In genomic region chr11:328516-329100, GRCh38 we compare ENCODE assay signal across 13 cellular contexts. TPM values are rescaled to one million over a fixed set of nuclear protein-coding genes. Genes with fewer than 3 reads are reported as not detected.
DNase-seq lines count a peak whose midpoint lies in the region; ATAC-seq, FAIRE-seq and TF ChIP-seq lines count a peak whose summit lies in the region.
"Not testable (repeated sequence)": the region's sequence is repeated elsewhere in the genome, so short reads cannot be mapped to it uniquely, and the experiment has no call there.
"Had no signal": no experiment of that assay in that cellular context is flagged by ENCODE, and none has a peak within 500 bp of the region (broad histone marks: within the 10 kb centered on the region; RNA-seq: fewer than 3 reads in every experiment).

No MANE protein-coding gene starts in this region.

- not testable (repeated sequence) for FAIRE-seq in kidney (lab: Jason Lieb, UNC)

- H3K27me3 Mint-ChIP-seq in CD8-positive, alpha-beta memory T cell; activated CD4-positive, alpha-beta memory T cell treated with anti-CD3 and anti-CD28 coated beads for 36 hours; central memory CD8-positive, alpha-beta T cell: not testable (repeated sequence)

- CTCF ChIA-PET in CD8-positive, alpha-beta memory T cell (lab: Charles Lee): interaction anchor here (0.9 to 2.2 kb wide), 5 partner anchors 12 to 78 kb away, joined by 4 to 12 read pairs (median 6); no protein-coding TSS in a partner anchor
- CTCF ChIA-PET in activated CD4-positive, alpha-beta memory T cell treated with anti-CD3 and anti-CD28 coated beads for 36 hours (lab: Charles Lee): interaction anchor here (1.0 to 1.8 kb wide), 2 partner anchors 11 to 91 kb away, joined by 3 to 6 read pairs; no protein-coding TSS in a partner anchor

- 86 to 93% (median 92%) methylated on average over 15 of the region's 15 CpGs for WGBS in ovary, 3 donors

- not testable (repeated sequence) for TF ChIP-seq POLR2A in ovary (IDR thresholded peaks at IDR 0.05); uterus (IDR thresholded peaks at IDR 0.05)

- not testable (repeated sequence) for ATAC-seq in central memory CD8-positive, alpha-beta T cell (replicated peaks; ENCODE audit: extremely low read depth, poor library complexity, severe bottlenecking)

- not testable (repeated sequence) for DNase-seq in CD8-positive, alpha-beta memory T cell; SJCRH30; activated CD4-positive, alpha-beta memory T cell treated with anti-CD3 and anti-CD28 coated beads for 36 hours; central memory CD8-positive, alpha-beta T cell (ENCODE audit: low spot score in 2 of 2); uterus
- peak; percentile 49 for DNase-seq in activated effector memory CD4-positive, alpha-beta T cell treated with anti-CD3 and anti-CD28 coated beads, Interleukin-2, amount 50 U/mL, for 16 hours
- DNase-seq in kidney (peak; percentile 12), ovary (peak in 3 of 5 donors; percentile 20 to 32 (median 26))

- peaks cover 64 to 78% (median 72%) of the 10 kb centered on the region in 3 donors for H3K4me1 Mint-ChIP-seq in CD8-positive, alpha-beta memory T cell
- peaks cover 67% of the 10 kb centered on the region for H3K4me1 Mint-ChIP-seq in activated CD4-positive, alpha-beta memory T cell treated with anti-CD3 and anti-CD28 coated beads for 36 hours (ENCODE audit: low read depth)
- peaks cover 59% of the 10 kb centered on the region for H3K4me1 Mint-ChIP-seq in central memory CD8-positive, alpha-beta T cell

- peaks cover 61% of the 10 kb centered on the region for H3K4me1 ChIP-seq in CD8-positive, alpha-beta memory T cell (ENCODE audit: insufficient read depth, low read length)
- peaks cover 11% of the 10 kb centered on the region for H3K4me1 ChIP-seq in SJCRH30
- H3K4me1 ChIP-seq in kidney (ENCODE audit: control insufficient read depth in 1 of 2, insufficient read depth in 1 of 2, low read depth in 1 of 2, low read length in 2 of 2): peaks cover 15 to 18% of the 10 kb centered on the region in 2 donors
- H3K4me1 ChIP-seq in ovary (ENCODE audit: insufficient read depth): peaks cover 26% of the 10 kb centered on the region
- peaks cover 5 to 25% of the 10 kb centered on the region in 2 donors for H3K4me1 ChIP-seq in uterus

- H3K27ac Mint-ChIP-seq in CD8-positive, alpha-beta memory T cell: peak overlapping the region in 5 of 8 donors; percentile 67 to 92 (median 90)
- peak overlapping the region; percentile 77 for H3K27ac Mint-ChIP-seq in activated CD4-positive, alpha-beta memory T cell treated with anti-CD3 and anti-CD28 coated beads for 36 hours
- H3K27ac Mint-ChIP-seq in central memory CD8-positive, alpha-beta T cell (ENCODE audit: low read depth): peak overlapping the region; percentile 72

- H3K27me3 ChIP-seq in CD8-positive, alpha-beta memory T cell (ENCODE audit: insufficient read depth, low read length, poor library complexity, severe bottlenecking); SJCRH30; ovary; uterus: not testable (repeated sequence)

- intact Hi-C loops in activated CD4-positive, alpha-beta memory T cell treated with anti-CD3 and anti-CD28 coated beads for 36 hours (cut with micrococcal nuclease); kidney (cut with DNase I); ovary (cut with DNase I); uterus (cut with DNase I; ENCODE audit: low total_unique reads): not testable (repeated sequence)

- H3K27ac ChIP-seq in CD8-positive, alpha-beta memory T cell (ENCODE audit: low read depth, low read length): peak overlapping the region; percentile 65
- H3K27ac ChIP-seq in SJCRH30: 0 out of 2 replicates have a peak overlapping the region, but pooled peaks have one; percentile 5
- not testable (repeated sequence) for H3K27ac ChIP-seq in kidney (ENCODE audit: low read depth in 2 of 2, low read length in 2 of 2)
- H3K27ac ChIP-seq in ovary: peak overlapping the region in 1 of 2 donors; percentile 12
- peak overlapping the region; percentile 29 to 91 for H3K27ac ChIP-seq in uterus

- not testable (repeated sequence) for H3K36me3 Mint-ChIP-seq in CD8-positive, alpha-beta memory T cell; activated CD4-positive, alpha-beta memory T cell treated with anti-CD3 and anti-CD28 coated beads for 36 hours; central memory CD8-positive, alpha-beta T cell (ENCODE audit: insufficient read depth)

- not testable (repeated sequence) for H3K9me3 Mint-ChIP-seq in CD8-positive, alpha-beta memory T cell; activated CD4-positive, alpha-beta memory T cell treated with anti-CD3 and anti-CD28 coated beads for 36 hours; central memory CD8-positive, alpha-beta T cell

- not testable (repeated sequence) for H3K9ac ChIP-seq in kidney (ENCODE audit: low read length in 2 of 2)

- H3K4me3 ChIP-seq in CD8-positive, alpha-beta memory T cell (ENCODE audit: low read length); SJCRH30; kidney (ENCODE audit: low read length in 2 of 2); ovary; uterus: not testable (repeated sequence)

- TF ChIP-seq CTCF in kidney (IDR thresholded peaks at IDR 0.05; ENCODE audit: borderline replicate concordance, extremely low read depth, insufficient read depth); ovary (IDR thresholded peaks at IDR 0.05); uterus (IDR thresholded peaks at IDR 0.05): not testable (repeated sequence)

- TF ChIP-seq EP300 in ovary (IDR thresholded peaks at IDR 0.05): not testable (repeated sequence)

- POLR2A ChIA-PET in CD8-positive, alpha-beta memory T cell (lab: Charles Lee): interaction anchor here (0.7 to 1.4 kb wide), 2 partner anchors 14 to 27 kb away, joined by 5 read pairs; no protein-coding TSS in a partner anchor
- POLR2A ChIA-PET in activated CD4-positive, alpha-beta memory T cell treated with anti-CD3 and anti-CD28 coated beads for 36 hours (lab: Charles Lee): interaction anchor here (0.9 to 2.5 kb wide), 2 partner anchors 12 to 27 kb away, joined by 3 to 12 read pairs; no protein-coding TSS in a partner anchor

- not testable (repeated sequence) for H3K9me3 ChIP-seq in CD8-positive, alpha-beta memory T cell (ENCODE audit: low read length); SJCRH30 (replicated peaks); kidney (ENCODE audit: control insufficient read depth in 1 of 2, low read length in 2 of 2); ovary; uterus

- H3K4me3 Mint-ChIP-seq in CD8-positive, alpha-beta memory T cell: peak overlapping the region in 2 of 7 donors; percentile 24 to 28
- not testable (repeated sequence) for H3K4me3 Mint-ChIP-seq in activated CD4-positive, alpha-beta memory T cell treated with anti-CD3 and anti-CD28 coated beads for 36 hours; central memory CD8-positive, alpha-beta T cell

- not testable (repeated sequence) for H3K36me3 ChIP-seq in CD8-positive, alpha-beta memory T cell (ENCODE audit: insufficient read depth, low read length); SJCRH30; kidney (ENCODE audit: control insufficient read depth in 1 of 2, insufficient read depth in 2 of 2, low read length in 2 of 2); ovary; uterus

RNA-seq across cellular contexts. Expression of gene IFITM3, which starts 7.9 kb away (rescaled TPM):
- 10 to 100 TPM; 20.6 to 21.0 TPM for total RNA-seq in CD8-positive, alpha-beta memory T cell
- 12.0 TPM for polyA plus RNA-seq in CD8-positive, alpha-beta memory T cell
- total RNA-seq in SJCRH30 (2014; rRNA removed; shearing (Covaris generic)): 100 and 101 TPM in 2 replicates
- 10 to 100 TPM; 25.6 TPM for total RNA-seq in activated CD4-positive, alpha-beta memory T cell treated with anti-CD3 and anti-CD28 coated beads for 36 hours
- total RNA-seq in kidney (1,286 TPM), ovary (1,000 to 10,000 TPM in 2 of 7 donors, 100 to 1,000 TPM in 5; 150 to 1,394 (median 665) TPM), uterus (1,000 to 10,000 TPM in 1 of 4 donors, 100 to 1,000 TPM in 2, 10 to 100 TPM in 1; 22.2 to 1,343 (median 242) TPM)
- polyA plus RNA-seq in kidney (ENCODE audit: insufficient read depth, low read depth, low replicate concordance) (1,281 TPM), ovary (1,000 to 10,000 TPM in 1 of 2 donors, 100 to 1,000 TPM in 1; 506 to 1,096 TPM)

RNA-seq across cellular contexts. Expression of gene IFITM1, which starts 14.8 kb away (rescaled TPM):
- total RNA-seq in CD8-positive, alpha-beta memory T cell: 10 to 100 TPM; 70.7 to 75.9 TPM
- polyA plus RNA-seq in CD8-positive, alpha-beta memory T cell: 2,153 TPM
- 4.9 and 7.4 TPM in 2 replicates for total RNA-seq in SJCRH30 (2014; rRNA removed; shearing (Covaris generic))
- 100 to 1,000 TPM; 195 to 200 TPM for total RNA-seq in activated CD4-positive, alpha-beta memory T cell treated with anti-CD3 and anti-CD28 coated beads for 36 hours
- total RNA-seq in kidney: 440 TPM
- polyA plus RNA-seq in kidney (ENCODE audit: insufficient read depth, low read depth, low replicate concordance): 248 TPM
- total RNA-seq in ovary: 100 to 1,000 TPM; 317 to 760 (median 496) TPM
- polyA plus RNA-seq in ovary: 100 to 1,000 TPM; 211 to 748 TPM
- total RNA-seq in uterus: 100 to 1,000 TPM in 2 of 4 donors, 10 to 100 TPM in 2; 13.4 to 672 (median 239) TPM

RNA-seq across cellular contexts. Expression of gene IFITM2, which starts 21.0 kb away (rescaled TPM):
- 100 to 1,000 TPM; 132 to 142 TPM for total RNA-seq in CD8-positive, alpha-beta memory T cell
- polyA plus RNA-seq in CD8-positive, alpha-beta memory T cell: 3,074 TPM
- total RNA-seq in SJCRH30 (2014; rRNA removed; shearing (Covaris generic)): 38.4 and 40.0 TPM in 2 replicates
- total RNA-seq in activated CD4-positive, alpha-beta memory T cell treated with anti-CD3 and anti-CD28 coated beads for 36 hours: 100 to 1,000 TPM; 525 to 561 TPM
- total RNA-seq in kidney (1,111 TPM), ovary (1,000 to 10,000 TPM in 1 of 7 donors, 100 to 1,000 TPM in 6; 207 to 1,149 (median 546) TPM), uterus (100 to 1,000 TPM in 3 of 4 donors, 10 to 100 TPM in 1; 27.8 to 926 (median 269) TPM)
- polyA plus RNA-seq in kidney (ENCODE audit: insufficient read depth, low read depth, low replicate concordance) (814 TPM), ovary (100 to 1,000 TPM; 306 to 616 TPM)

RNA-seq across cellular contexts. Expression of gene IFITM5, which starts 29.3 kb away (rescaled TPM):
- total RNA-seq in CD8-positive, alpha-beta memory T cell: not detected
- polyA plus RNA-seq in CD8-positive, alpha-beta memory T cell: not detected
- not detected in 2 replicates for total RNA-seq in SJCRH30 (2014; rRNA removed; shearing (Covaris generic))
- not detected for total RNA-seq in activated CD4-positive, alpha-beta memory T cell treated with anti-CD3 and anti-CD28 coated beads for 36 hours
- not detected for total RNA-seq in kidney
- polyA plus RNA-seq in kidney (ENCODE audit: insufficient read depth, low read depth, low replicate concordance): not detected
- total RNA-seq in ovary: not detected
- not detected for polyA plus RNA-seq in ovary
- total RNA-seq in uterus: not detected
- total RNA-seq: H4, HFFc6, HT1080, M059J, RPMI7951 had no signal

RNA-seq across cellular contexts. Expression of gene PGGHG, which starts 39.7 kb away (rescaled TPM):
- total RNA-seq in CD8-positive, alpha-beta memory T cell: 10 to 100 TPM; 81.0 to 81.2 TPM
- polyA plus RNA-seq in CD8-positive, alpha-beta memory T cell: 9.8 TPM
- 4.7 and 8.5 TPM in 2 replicates for total RNA-seq in SJCRH30 (2014; rRNA removed; shearing (Covaris generic))
- 10 to 100 TPM; 74.3 to 75.0 TPM for total RNA-seq in activated CD4-positive, alpha-beta memory T cell treated with anti-CD3 and anti-CD28 coated beads for 36 hours
- total RNA-seq in kidney (64.1 TPM), ovary (10 to 100 TPM in 4 of 7 donors, 1 to 10 TPM in 3; 3.3 to 21.3 (median 10.6) TPM), uterus (10 to 100 TPM in 3 of 4 donors, 1 to 10 TPM in 1; 7.9 to 29.1 (median 14.2) TPM)
- polyA plus RNA-seq in kidney (ENCODE audit: insufficient read depth, low read depth, low replicate concordance) (16.1 TPM), ovary (1 to 10 TPM in 1 of 2 donors, under 1 TPM in 1; 0.25 to 6.1 TPM)
